1 cellular context compared by ENCODE assay signal in the genomic region with DNA sequence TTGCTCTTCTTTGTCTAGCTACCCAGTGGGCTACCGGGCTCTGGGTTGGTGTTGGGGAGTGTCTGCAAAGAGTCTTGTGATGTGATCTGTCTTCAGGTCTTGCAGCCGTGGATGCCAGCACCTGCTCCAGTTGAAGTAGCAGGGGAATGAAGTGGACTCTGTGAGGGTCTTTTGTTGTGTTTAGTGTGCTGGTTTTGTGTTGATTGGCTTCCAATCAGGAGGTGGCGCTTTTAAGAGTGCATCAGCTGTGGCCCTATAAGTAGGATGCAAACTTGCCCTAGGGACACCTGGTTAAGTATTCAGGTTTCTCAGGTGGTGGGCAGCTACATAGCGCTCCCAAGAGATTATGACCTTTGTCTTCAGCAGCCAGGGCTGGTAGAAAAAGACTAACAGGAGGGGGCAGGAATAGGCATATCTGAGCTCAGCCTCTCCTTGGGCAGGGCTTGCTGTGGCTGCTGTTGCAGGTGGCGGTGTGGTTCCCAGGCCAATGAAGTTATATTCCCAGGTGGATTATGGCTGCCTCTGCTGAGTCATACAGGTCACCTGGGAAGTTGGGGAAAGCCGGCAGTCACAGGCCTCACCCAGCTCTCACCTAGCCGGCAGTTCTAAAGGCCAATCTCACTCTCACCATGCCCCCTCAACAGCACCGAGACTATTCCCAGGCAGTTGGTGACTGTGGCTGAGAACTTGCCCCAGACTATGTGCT.
TF ChIP-seq lines count a peak whose summit lies in the region.

No MANE protein-coding gene starts in this region.

TF ChIP-seq in GM23338, 12 proteins besides CTCF, POLR2A, EP300 and RAD21 (continued from another document):
- peak; percentile 48; the same call in 1 of the 2 replicates for TF ChIP-seq ZNF114 (CRISPR knock-in tag; IDR thresholded peaks at IDR 0.05)
- TF ChIP-seq, protein P1, sequence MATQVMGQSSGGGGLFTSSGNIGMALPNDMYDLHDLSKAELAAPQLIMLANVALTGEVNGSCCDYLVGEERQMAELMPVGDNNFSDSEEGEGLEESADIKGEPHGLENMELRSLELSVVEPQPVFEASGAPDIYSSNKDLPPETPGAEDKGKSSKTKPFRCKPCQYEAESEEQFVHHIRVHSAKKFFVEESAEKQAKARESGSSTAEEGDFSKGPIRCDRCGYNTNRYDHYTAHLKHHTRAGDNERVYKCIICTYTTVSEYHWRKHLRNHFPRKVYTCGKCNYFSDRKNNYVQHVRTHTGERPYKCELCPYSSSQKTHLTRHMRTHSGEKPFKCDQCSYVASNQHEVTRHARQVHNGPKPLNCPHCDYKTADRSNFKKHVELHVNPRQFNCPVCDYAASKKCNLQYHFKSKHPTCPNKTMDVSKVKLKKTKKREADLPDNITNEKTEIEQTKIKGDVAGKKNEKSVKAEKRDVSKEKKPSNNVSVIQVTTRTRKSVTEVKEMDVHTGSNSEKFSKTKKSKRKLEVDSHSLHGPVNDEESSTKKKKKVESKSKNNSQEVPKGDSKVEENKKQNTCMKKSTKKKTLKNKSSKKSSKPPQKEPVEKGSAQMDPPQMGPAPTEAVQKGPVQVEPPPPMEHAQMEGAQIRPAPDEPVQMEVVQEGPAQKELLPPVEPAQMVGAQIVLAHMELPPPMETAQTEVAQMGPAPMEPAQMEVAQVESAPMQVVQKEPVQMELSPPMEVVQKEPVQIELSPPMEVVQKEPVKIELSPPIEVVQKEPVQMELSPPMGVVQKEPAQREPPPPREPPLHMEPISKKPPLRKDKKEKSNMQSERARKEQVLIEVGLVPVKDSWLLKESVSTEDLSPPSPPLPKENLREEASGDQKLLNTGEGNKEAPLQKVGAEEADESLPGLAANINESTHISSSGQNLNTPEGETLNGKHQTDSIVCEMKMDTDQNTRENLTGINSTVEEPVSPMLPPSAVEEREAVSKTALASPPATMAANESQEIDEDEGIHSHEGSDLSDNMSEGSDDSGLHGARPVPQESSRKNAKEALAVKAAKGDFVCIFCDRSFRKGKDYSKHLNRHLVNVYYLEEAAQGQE (IDR thresholded peaks at IDR 0.05; ENCODE audit: unreplicated experiment) = no peak
